ENCODE assay signal across 14 cellular contexts in genomic region chr7:27191081-27191715, GRCh38. TPM values are rescaled to one million over a fixed set of nuclear protein-coding genes. Genes with fewer than 3 reads are reported as not detected.
A peak's percentile ranks its signal among the peaks of the same experiment; 100 is the strongest.
DNase-seq lines count a peak whose midpoint lies in the region; ATAC-seq and TF ChIP-seq lines count a peak whose summit lies in the region.
"Had no signal": no experiment of that assay in that cellular context is flagged by ENCODE, and none has a peak within 500 bp of the region (broad histone marks: within the 10 kb centered on the region; RNA-seq: fewer than 3 reads in every experiment).

No MANE protein-coding gene starts in this region.

- H3K4me3 Mint-ChIP-seq in CD8-positive, alpha-beta memory T cell: peak overlapping the region in 4 of 7 donors; percentile 5 to 55 (median 33)
- no peak overlapping the region for H3K4me3 Mint-ChIP-seq in glutamatergic neuron (ENCODE audit: unreplicated experiment)

- H3K36me3 ChIP-seq in CD8-positive, alpha-beta memory T cell (ENCODE audit: insufficient read depth, low read length): no peaks in the 10 kb centered on the region
- H3K36me3 ChIP-seq in HEK293 (ENCODE audit: control insufficient read depth in 2 of 2, insufficient read depth in 1 of 2, low read length in 2 of 2): peaks cover 11 to 23% of the 10 kb centered on the region in 2 experiments; a peak in 2 of 3 replicates
- H3K36me3 ChIP-seq in prostate gland: no peaks in the 10 kb centered on the region
- H3K36me3 ChIP-seq: MG63, SJCRH30 had no signal

- TF ChIP-seq POLR2A in prostate gland (IDR thresholded peaks at IDR 0.05): no peak

- H3K4me3 ChIP-seq in CD8-positive, alpha-beta memory T cell (ENCODE audit: low read length): no peak overlapping the region
- H3K4me3 ChIP-seq in HEK293 (ENCODE audit: low read depth, low read length): no peak overlapping the region
- peak overlapping the region; percentile 76 to 81 for H3K4me3 ChIP-seq in prostate gland
- H3K4me3 ChIP-seq: MG63, SJCRH30 had no signal

- CTCF ChIA-PET in CD8-positive, alpha-beta memory T cell (lab: Charles Lee): interaction anchor here (0.8 to 1.5 kb wide), 6 partner anchors 8 to 30 kb away, joined by 3 to 5 read pairs (median 4); no protein-coding TSS in a partner anchor
- CTCF ChIA-PET in HEK293 (lab: Yijun Ruan, JAX): interaction anchor here (0.7 to 1.1 kb wide), 3 partner anchors 9 to 1298 kb away, joined by 3 to 4 read pairs (median 3); no protein-coding TSS in a partner anchor
- CTCF ChIA-PET in GM10248 (lab: Yijun Ruan, JAX): interaction anchor here (0.9 to 2.4 kb wide), 4 partner anchors 12 to 829 kb away, joined by 3 to 11 read pairs (median 7); no protein-coding TSS in a partner anchor

- intact Hi-C loops in prostate gland (cut with DNase I): no loop called here

- peak overlapping the region in 1 of 8 donors; percentile 39 for H3K27ac Mint-ChIP-seq in CD8-positive, alpha-beta memory T cell
- no peak overlapping the region for H3K27ac Mint-ChIP-seq in glutamatergic neuron (ENCODE audit: unreplicated experiment)

- H3K36me3 Mint-ChIP-seq in CD8-positive, alpha-beta memory T cell: no peaks in the 10 kb centered on the region
- H3K36me3 Mint-ChIP-seq in glutamatergic neuron (ENCODE audit: unreplicated experiment): peaks cover 3% of the 10 kb centered on the region
- H3K36me3 Mint-ChIP-seq: CD4-positive, alpha-beta memory T cell had no signal

- POLR2A ChIA-PET in CD8-positive, alpha-beta memory T cell (lab: Charles Lee): interaction anchor here (0.5 kb wide), 1 partner anchor 96 kb away, joined by 5 read pairs; no protein-coding TSS in a partner anchor
- POLR2A ChIA-PET in HEK293 (lab: Yijun Ruan, JAX) (interaction anchor here (1.1 to 2.3 kb wide), 4 partner anchors 8 to 730 kb away, joined by 3 to 8 read pairs (median 6); partner anchors contain the start of gene HOXA13), GM10248 (lab: Yijun Ruan, JAX) (no interaction called here)

- TF ChIP-seq CTCF in HEK293 (tag by site-specific recombination; IDR thresholded peaks at IDR 0.05) (no peak), glutamatergic neuron (IDR thresholded peaks at IDR 0.05; ENCODE audit: partially characterized antibody, unreplicated experiment) (no peak), prostate gland (IDR thresholded peaks at IDR 0.05) (no peak), GM10248 (IDR thresholded peaks at IDR 0.05; ENCODE audit: control extremely low read depth, extremely low read depth, low read depth, missing control alignments) (no peak)

- ATAC-seq in HG03025 (IDR thresholded peaks at IDR 0.05; ENCODE audit: low FRiP score, unreplicated experiment): no peak

- H3K4me1 Mint-ChIP-seq in CD8-positive, alpha-beta memory T cell: peaks cover 35 to 52% (median 39%) of the 10 kb centered on the region in 3 donors
- peaks cover 3% of the 10 kb centered on the region for H3K4me1 Mint-ChIP-seq in glutamatergic neuron (ENCODE audit: low read depth, unreplicated experiment)

- H3K9me3 Mint-ChIP-seq in CD8-positive, alpha-beta memory T cell: no peaks in the 10 kb centered on the region
- peaks cover 18% of the 10 kb centered on the region for H3K9me3 Mint-ChIP-seq in glutamatergic neuron (ENCODE audit: unreplicated experiment)

- H3K27me3 ChIP-seq in CD8-positive, alpha-beta memory T cell (ENCODE audit: insufficient read depth, low read length, poor library complexity, severe bottlenecking): peaks cover 88% of the 10 kb centered on the region
- H3K27me3 ChIP-seq in prostate gland (replicated peaks; ENCODE audit: insufficient read depth): no peaks in the 10 kb centered on the region
- H3K27me3 ChIP-seq: MG63, SJCRH30 had no signal

- H3K9me3 ChIP-seq in CD8-positive, alpha-beta memory T cell (ENCODE audit: low read length): no peaks in the 10 kb centered on the region
- H3K9me3 ChIP-seq in HEK293 (ENCODE audit: control insufficient read depth, insufficient read depth, low read depth, low read length) (no peaks in the 10 kb centered on the region), prostate gland (no peaks in the 10 kb centered on the region)
- H3K9me3 ChIP-seq: MG63, SJCRH30 had no signal

- 19% methylated on average over 15 of the region's 15 CpGs for WGBS in prostate gland

- peaks cover 91 to 96% of the 10 kb centered on the region in 2 donors for H3K27me3 Mint-ChIP-seq in CD8-positive, alpha-beta memory T cell
- peaks cover 49% of the 10 kb centered on the region for H3K27me3 Mint-ChIP-seq in glutamatergic neuron (ENCODE audit: unreplicated experiment)

- DNase-seq in CD8-positive, alpha-beta memory T cell: peak in 1 of 5 donors; percentile 28
- DNase-seq in glutamatergic neuron (peak; percentile 9), prostate gland (ENCODE audit: low spot score) (peak; percentile 33), NCI-H526 (lab: John Stamatoyannopoulos, UW) (no peak), DMS153 treated with DMSO at 0.1 percent for 48 hours (lab: John Stamatoyannopoulos, UW; ENCODE audit: unreplicated experiment) (no peak), GM10248 (ENCODE audit: extremely low spot score) (no peak)
- DNase-seq: CD4-positive, alpha-beta memory T cell; effector CD4-positive, alpha-beta T cell; kidney glomerular epithelial cell; MG63; SJCRH30 had no signal

- H3K27ac ChIP-seq in CD8-positive, alpha-beta memory T cell (ENCODE audit: low read depth, low read length): no peak overlapping the region
- no peak overlapping the region for H3K27ac ChIP-seq in HEK293 (ENCODE audit: extremely low read depth, low read depth, low read length)
- H3K27ac ChIP-seq in prostate gland: peak overlapping the region; percentile 96 to 97
- H3K27ac ChIP-seq: SJCRH30 had no signal

- H3K4me1 ChIP-seq in CD8-positive, alpha-beta memory T cell (ENCODE audit: insufficient read depth, low read length): peaks cover 39% of the 10 kb centered on the region
- H3K4me1 ChIP-seq in HEK293 (ENCODE audit: control insufficient read depth, insufficient read depth, low read length) (peaks cover 33% of the 10 kb centered on the region), prostate gland (replicated peaks) (peaks cover 16% of the 10 kb centered on the region)
- H3K4me1 ChIP-seq: SJCRH30 had no signal

TF ChIP-seq in HEK293, 187 proteins besides CTCF, POLR2A, EP300 and RAD21:
- TF ChIP-seq ZNF473 (tag by site-specific recombination; IDR thresholded peaks at IDR 0.05) (no peak), GLIS1 (tag by site-specific recombination; IDR thresholded peaks at IDR 0.05) (peak; percentile 49), ZNF341 (tag by site-specific recombination; IDR thresholded peaks at IDR 0.05; ENCODE audit: low read depth) (peak; percentile 48), GLIS2 (tag by site-specific recombination; IDR thresholded peaks at IDR 0.05) (peak; percentile 68; the same call in 1 of the 2 replicates), ZBTB6 (tag by site-specific recombination; IDR thresholded peaks at IDR 0.05) (peak; percentile 84), ZSCAN23 (tag by site-specific recombination; IDR thresholded peaks at IDR 0.05) (no peak), ZNF521 (tag by site-specific recombination; IDR thresholded peaks at IDR 0.05) (no peak), ZBTB8A (tag by site-specific recombination; IDR thresholded peaks at IDR 0.05) (peak; percentile 5; the same call in 1 of the 2 replicates)

RNA-seq across cellular contexts. Expression of gene HOXA11, which starts 6.2 kb away (rescaled TPM):
- not detected for total RNA-seq in CD8-positive, alpha-beta memory T cell
- not detected for polyA plus RNA-seq in CD8-positive, alpha-beta memory T cell
- total RNA-seq in glutamatergic neuron (ENCODE audit: unreplicated experiment) (not detected), prostate gland (1 to 10 TPM; 8.5 to 9.8 TPM)
- total RNA-seq: CD4-positive, alpha-beta memory T cell; frontal cortex had no signal
- polyA plus RNA-seq: CD4-positive, alpha-beta memory T cell had no signal

RNA-seq across cellular contexts. Expression of gene HOXA13, which starts 8.7 kb away (rescaled TPM):
- total RNA-seq in CD8-positive, alpha-beta memory T cell: not detected
- polyA plus RNA-seq in CD8-positive, alpha-beta memory T cell: not detected
- total RNA-seq in glutamatergic neuron (ENCODE audit: unreplicated experiment): not detected
- 10 to 100 TPM; 19.1 to 50.4 TPM for total RNA-seq in prostate gland
- total RNA-seq: CD4-positive, alpha-beta memory T cell; frontal cortex had no signal
- polyA plus RNA-seq: CD4-positive, alpha-beta memory T cell had no signal

RNA-seq across cellular contexts. Expression of gene HOXA10, which starts 17.1 kb away (rescaled TPM):
- not detected for total RNA-seq in CD8-positive, alpha-beta memory T cell
- polyA plus RNA-seq in CD8-positive, alpha-beta memory T cell: 0.09 TPM
- not detected for total RNA-seq in glutamatergic neuron (ENCODE audit: unreplicated experiment)
- total RNA-seq in prostate gland: 10 to 100 TPM; 25.8 to 65.6 TPM
- total RNA-seq: CD4-positive, alpha-beta memory T cell; frontal cortex had no signal
- polyA plus RNA-seq: CD4-positive, alpha-beta memory T cell had no signal

RNA-seq across cellular contexts. Expression of gene HOXA9, which starts 25.9 kb away (rescaled TPM):
- total RNA-seq in CD8-positive, alpha-beta memory T cell: not detected
- not detected for polyA plus RNA-seq in CD8-positive, alpha-beta memory T cell
- total RNA-seq in glutamatergic neuron (ENCODE audit: unreplicated experiment) (not detected), prostate gland (10 to 100 TPM; 14.7 to 57.0 TPM)
- total RNA-seq: CD4-positive, alpha-beta memory T cell; frontal cortex had no signal
- polyA plus RNA-seq: CD4-positive, alpha-beta memory T cell had no signal

RNA-seq across cellular contexts. Expression of gene HOXA7, which starts 34.7 kb away (rescaled TPM):
- not detected for total RNA-seq in CD8-positive, alpha-beta memory T cell
- polyA plus RNA-seq in CD8-positive, alpha-beta memory T cell: not detected
- not detected for total RNA-seq in glutamatergic neuron (ENCODE audit: unreplicated experiment)
- total RNA-seq in prostate gland: 1 to 10 TPM; 2.2 to 4.6 TPM
- total RNA-seq: CD4-positive, alpha-beta memory T cell; frontal cortex had no signal
- polyA plus RNA-seq: CD4-positive, alpha-beta memory T cell had no signal

Comparison
In these comparisons a context has a peak if more than half of its experiments do, and no peak if none do; other contexts are left out.
1. DNase-seq: peak in glutamatergic neuron (single experiment) and prostate gland (single experiment); none in NCI-H526 (0 of 2), DMS153 treated with DMSO at 0.1 percent for 48 hours (single experiment) and GM10248 (single experiment).
2. H3K27ac ChIP-seq: peak in prostate gland (2 of 2); none in CD8-positive, alpha-beta memory T cell (single experiment) and HEK293 (single experiment).
3. H3K4me3 ChIP-seq: peak in prostate gland (2 of 2); none in CD8-positive, alpha-beta memory T cell (single experiment) and HEK293 (single experiment).
4. RNA of gene HOXA13, which starts 8.7 kb away (total RNA-seq): 19.1 to 50.4 TPM in prostate gland; not detected in glutamatergic neuron (single experiment) and not detected in CD8-positive, alpha-beta memory T cell; every median in the first group is over 10 times any median in the second.
5. RNA of gene HOXA10, which starts 17.1 kb away (total RNA-seq): 25.8 to 65.6 TPM in prostate gland; not detected in CD8-positive, alpha-beta memory T cell and not detected in glutamatergic neuron (single experiment); every median in the first group is over 10 times any median in the second.